8 cellular contexts compared by ENCODE assay signal in genomic region chr2:180983468-180984388, GRCh38. TPM values are rescaled to one million over a fixed set of nuclear protein-coding genes. Genes with fewer than 3 reads are reported as not detected.
DNase-seq lines count a peak whose midpoint lies in the region; ATAC-seq and TF ChIP-seq lines count a peak whose summit lies in the region.

No MANE protein-coding gene starts in this region.

- H3K27me3 ChIP-seq in WERI-Rb-1 (ENCODE audit: insufficient read depth, low read depth, severe bottlenecking): no peaks in the 10 kb centered on the region

- peaks cover 28% of the 10 kb centered on the region for H3K4me1 Mint-ChIP-seq in Calu3 (ENCODE audit: low read depth, unreplicated experiment)

- no peaks in the 10 kb centered on the region for H3K9me3 ChIP-seq in WERI-Rb-1 (ENCODE audit: severe bottlenecking)

- DNase-seq in Calu3: peak; percentile 48
- DNase-seq in NCI-H2171 (lab: John Stamatoyannopoulos, UW): peak; percentile 34
- peak; percentile 32 for DNase-seq in WERI-Rb-1
- peak; percentile 31 for DNase-seq in germinal center (ENCODE audit: low spot score)
- peak; percentile 78 for DNase-seq in renal cortical epithelial cell (ENCODE audit: low read depth)
- DNase-seq in occipital lobe (lab: John Stamatoyannopoulos, UW): no peak

- peaks cover 48% of the 10 kb centered on the region for H3K36me3 Mint-ChIP-seq in Calu3 (ENCODE audit: insufficient read depth, unreplicated experiment)

- H3K27me3 Mint-ChIP-seq in Calu3 (ENCODE audit: unreplicated experiment): no peaks in the 10 kb centered on the region

- H3K27ac Mint-ChIP-seq in Calu3 (ENCODE audit: unreplicated experiment): peak overlapping the region; percentile 71

- intact Hi-C loops in Calu3 (cut with micrococcal nuclease; ENCODE audit: unreplicated experiment): loop anchor here (1.0 to 10.0 kb wide), 9 partner anchors 75 to 859 kb away; no protein-coding TSS in a partner anchor

- peaks cover 14% of the 10 kb centered on the region for H3K36me3 ChIP-seq in WERI-Rb-1

- CTCF ChIA-PET in Calu3 (lab: Charles Lee): interaction anchor here (0.5 to 1.1 kb wide), 3 partner anchors 14 to 463 kb away, joined by 3 to 5 read pairs (median 4); no protein-coding TSS in a partner anchor

- peak overlapping the region; percentile 52 for H3K27ac ChIP-seq in WERI-Rb-1

- no peaks in the 10 kb centered on the region for H3K9me3 Mint-ChIP-seq in Calu3 (ENCODE audit: low read depth, unreplicated experiment)

- H3K4me3 Mint-ChIP-seq in Calu3 (ENCODE audit: low read depth, unreplicated experiment): peak overlapping the region; percentile 86

- peak overlapping the region; percentile 28; the same call in 1 of the 2 replicates for H3K4me3 ChIP-seq in WERI-Rb-1 (ENCODE audit: low read depth, low read length)

- TF ChIP-seq CTCF in Calu3 (IDR thresholded peaks at IDR 0.05; ENCODE audit: unreplicated experiment) (peak; percentile 20), WERI-Rb-1 (IDR thresholded peaks at IDR 0.05; ENCODE audit: low read depth, low read length) (peak; percentile 41; the same call in 1 of the 2 replicates)

- no TSS peak for BruUV-seq in Calu3 (replicated peaks; lab: Mats Ljungman, UMichigan)

- ATAC-seq in GM18870 (IDR thresholded peaks at IDR 0.05; ENCODE audit: unreplicated experiment): peak; percentile 62
- ATAC-seq in HG03066 (IDR thresholded peaks at IDR 0.05; ENCODE audit: low read depth, unreplicated experiment): peak; percentile 38

RNA-seq across cellular contexts. Expression of gene UBE2E3, which starts 3.3 kb away (rescaled TPM):
- total RNA-seq in Calu3 (2022): 57.8 and 64.3 TPM in 2 replicates
- 75.2 and 102 TPM in 2 replicates for total RNA-seq in renal cortical epithelial cell
- total RNA-seq in occipital lobe: 116 TPM
